9 cellular contexts compared by ENCODE assay signal in genomic region chr14:56474419-56475022, GRCh38.
DNase-seq lines count a peak whose midpoint lies in the region; ATAC-seq, FAIRE-seq and TF ChIP-seq lines count a peak whose summit lies in the region.
"Had no signal": no experiment of that assay in that cellular context is flagged by ENCODE, and none has a peak within 500 bp of the region (broad histone marks: within the 10 kb centered on the region; RNA-seq: fewer than 3 reads in every experiment).

No MANE protein-coding gene starts in this region.

- TF ChIP-seq EP300 in HepG2 (IDR thresholded peaks at IDR 0.05; ENCODE audit: low read depth in 2 of 2, low read length in 2 of 2) (no peak), HepG2 (CRISPR knock-in tag; IDR thresholded peaks at IDR 0.05; ENCODE audit: borderline replicate concordance) (no peak)

- H3K4me1 ChIP-seq in CD4-positive, alpha-beta memory T cell (ENCODE audit: insufficient read depth, low read length), result no peaks in the 10 kb centered on the region
- H3K4me1 ChIP-seq in breast epithelium (no peaks in the 10 kb centered on the region), HepG2 (ENCODE audit: insufficient read depth, low read length) (no peaks in the 10 kb centered on the region)

- no peak overlapping the region for H3K4me3 ChIP-seq in CD4-positive, alpha-beta memory T cell (ENCODE audit: low read length in 2 of 2)
- no peak overlapping the region for H3K4me3 ChIP-seq in H7 (ENCODE audit: insufficient read depth, low read depth, low read length)
- H3K4me3 ChIP-seq in breast epithelium, result no peak overlapping the region
- no peak overlapping the region for H3K4me3 ChIP-seq in HepG2 (replicated peaks in 1 of 3; ENCODE audit: insufficient read depth in 1 of 3, low read depth in 2 of 3, low read length in 3 of 3)

- peak; percentile 66 for FAIRE-seq in HepG2 (lab: Jason Lieb, UNC)

- H3K36me3 ChIP-seq in CD4-positive, alpha-beta memory T cell (ENCODE audit: insufficient read depth, low read length), result no peaks in the 10 kb centered on the region
- no peaks in the 10 kb centered on the region for H3K36me3 ChIP-seq in H7 (replicated peaks; ENCODE audit: control insufficient read depth, insufficient read depth, low read length)
- no peaks in the 10 kb centered on the region for H3K36me3 ChIP-seq in breast epithelium
- H3K36me3 ChIP-seq in HepG2 (replicated peaks in 1 of 2; ENCODE audit: control insufficient read depth in 1 of 2, insufficient read depth in 2 of 2, low read length in 2 of 2), result no peaks in the 10 kb centered on the region

- no peak overlapping the region for H2AFZ ChIP-seq in HepG2 (ENCODE audit: low read length)

- ATAC-seq in HepG2 (no peak; the same call in 2 of the 3 replicates), GM19452 (IDR thresholded peaks at IDR 0.05; ENCODE audit: unreplicated experiment) (no peak), GM18511 (IDR thresholded peaks at IDR 0.05; ENCODE audit: unreplicated experiment) (no peak), HG03095 (IDR thresholded peaks at IDR 0.05; ENCODE audit: unreplicated experiment) (no peak)

- in situ Hi-C loops in HepG2 (cut with HindIII; ENCODE audit: extremely low pct_ligation_motif_present, low pct_unique_long_range_greater_than_20kb), result loop anchor here (10.0 kb wide), 1 partner anchor 1040 kb away; no protein-coding TSS in a partner anchor

- peak; percentile 36; the same call in 1 of the 2 replicates for TF ChIP-seq RAD21 in HepG2 (CRISPR knock-in tag; IDR thresholded peaks at IDR 0.05)

- DNase-seq in CD4-positive, alpha-beta memory T cell, result peak in 4 of 5 donors; percentile 30 to 44 (median 38)
- DNase-seq in H7, result peak; percentile 58
- peak; percentile 19 to 81 for DNase-seq in NCI-H526 (lab: John Stamatoyannopoulos, UW)
- no peak for DNase-seq in breast epithelium (ENCODE audit: low spot score in 2 of 2)
- DNase-seq in HepG2 (ENCODE audit: low spot score), result peak; percentile 16

- no peak overlapping the region for H3K9ac ChIP-seq in HepG2 (ENCODE audit: insufficient read depth, low read depth, low read length)

- no peak overlapping the region for H3K4me3 Mint-ChIP-seq in CD4-positive, alpha-beta memory T cell
- H3K4me3 Mint-ChIP-seq: naive thymus-derived CD8-positive, alpha-beta T cell had no signal

- no peaks in the 10 kb centered on the region for H3K9me3 ChIP-seq in CD4-positive, alpha-beta memory T cell (ENCODE audit: control insufficient read depth in 1 of 2, low read length in 2 of 2)
- H3K9me3 ChIP-seq in breast epithelium (no peaks in the 10 kb centered on the region), HepG2 (ENCODE audit: low read length) (no peaks in the 10 kb centered on the region)

- peaks cover 5 to 7% of the 10 kb centered on the region in 2 donors for H3K27me3 Mint-ChIP-seq in CD4-positive, alpha-beta memory T cell

- no peak overlapping the region for H3K27ac Mint-ChIP-seq in CD4-positive, alpha-beta memory T cell
- H3K27ac Mint-ChIP-seq: naive thymus-derived CD8-positive, alpha-beta T cell had no signal

- H3K9me3 Mint-ChIP-seq in CD4-positive, alpha-beta memory T cell, result no peaks in the 10 kb centered on the region
- H3K9me3 Mint-ChIP-seq: naive thymus-derived CD8-positive, alpha-beta T cell had no signal

- TF ChIP-seq CTCF in breast epithelium (IDR thresholded peaks at IDR 0.05), result peak; percentile 43 to 74 (median 59)
- peak; percentile 78 for TF ChIP-seq CTCF in HepG2 (CRISPR knock-in tag; IDR thresholded peaks at IDR 0.05)

- intact Hi-C loops in CD4-positive, alpha-beta memory T cell (cut with micrococcal nuclease), result loop anchor here (1.0 to 10.0 kb wide), 5 partner anchors 610 to 1261 kb away; no protein-coding TSS in a partner anchor
- intact Hi-C loops in breast epithelium (cut with DNase I; ENCODE audit: low total_unique reads), result no loop called here
- intact Hi-C loops in HepG2 (cut with micrococcal nuclease; ENCODE audit: unreplicated experiment), result loop anchor here (1.0 to 10.0 kb wide), 4 partner anchors 610 to 1036 kb away; no protein-coding TSS in a partner anchor

- H3K27me3 ChIP-seq in CD4-positive, alpha-beta memory T cell (ENCODE audit: insufficient read depth, low read length), result no peaks in the 10 kb centered on the region
- H3K27me3 ChIP-seq in H7 (ENCODE audit: control insufficient read depth, insufficient read depth, low read length) (no peaks in the 10 kb centered on the region), breast epithelium (no peaks in the 10 kb centered on the region), HepG2 (ENCODE audit: control insufficient read depth in 1 of 2, insufficient read depth in 2 of 2, low read length in 2 of 2) (no peaks in the 10 kb centered on the region)

- H3K4me1 Mint-ChIP-seq in CD4-positive, alpha-beta memory T cell, result no peaks in the 10 kb centered on the region
- H3K4me1 Mint-ChIP-seq: naive thymus-derived CD8-positive, alpha-beta T cell had no signal

- TF ChIP-seq POLR2A in breast epithelium (IDR thresholded peaks at IDR 0.05), result no peak
- TF ChIP-seq POLR2A in HepG2 (IDR thresholded peaks at IDR 0.05; ENCODE audit: insufficient read depth in 1 of 2, low read depth in 2 of 2, low read length in 2 of 2), result no peak

- H3K27ac ChIP-seq in CD4-positive, alpha-beta memory T cell (ENCODE audit: low read depth, low read length), result no peak overlapping the region
- H3K27ac ChIP-seq in breast epithelium (no peak overlapping the region), HepG2 (ENCODE audit: extremely low read length, insufficient read depth, low read length) (no peak overlapping the region)

- no peaks in the 10 kb centered on the region for H3K36me3 Mint-ChIP-seq in CD4-positive, alpha-beta memory T cell
- H3K36me3 Mint-ChIP-seq: naive thymus-derived CD8-positive, alpha-beta T cell had no signal

- 11% methylated on average over 8 of the region's 8 CpGs for WGBS in HepG2 (ENCODE audit: low lambda C conversion rate)

- no TSS peak for BruUV-seq in HepG2 (replicated peaks; lab: Mats Ljungman, UMichigan)

- no peak overlapping the region for H3K4me2 ChIP-seq in HepG2 (ENCODE audit: low read depth, low read length)

- CTCF ChIA-PET in CD4-positive, alpha-beta memory T cell (lab: Charles Lee; ENCODE audit: partially characterized antibody), result interaction anchor here (0.7 to 5.6 kb wide), 42 partner anchors 8 to 1229 kb away, joined by 3 to 116 read pairs (median 3); no protein-coding TSS in a partner anchor
- CTCF ChIA-PET in HepG2 (lab: Yijun Ruan, JAX; ENCODE audit: low intra/inter-chr PET ratio, low total read pairs), result interaction anchor here (0.8 to 1.5 kb wide), 2 partner anchors 227 to 743 kb away, joined by 5 read pairs; no protein-coding TSS in a partner anchor

- H3K79me2 ChIP-seq in HepG2 (ENCODE audit: insufficient read depth, low read length), result no peaks in the 10 kb centered on the region

- H4K20me1 ChIP-seq in HepG2 (ENCODE audit: insufficient read depth, low read length), result no peaks in the 10 kb centered on the region

- POLR2A ChIA-PET in CD4-positive, alpha-beta memory T cell (lab: Charles Lee; ENCODE audit: partially characterized antibody), result interaction anchor here (0.8 kb wide), 1 partner anchor 743 kb away, joined by 3 read pairs; no protein-coding TSS in a partner anchor
- POLR2A ChIA-PET in HepG2 (lab: Yijun Ruan, JAX), result no interaction called here

TF ChIP-seq in HepG2, 621 proteins besides CTCF, POLR2A, EP300 and RAD21:
- TF ChIP-seq ZNF367 (CRISPR knock-in tag; IDR thresholded peaks at IDR 0.05; ENCODE audit: borderline replicate concordance) (no peak), SMYD3 (CRISPR knock-in tag; IDR thresholded peaks at IDR 0.05) (no peak), JUND (CRISPR knock-in tag; IDR thresholded peaks at IDR 0.05) (no peak), SMC3 (IDR thresholded peaks at IDR 0.05; ENCODE audit: low read length) (peak; percentile 56; the same call in 1 of the 2 replicates), TP53 (CRISPR knock-in tag; conservative IDR thresholded peaks at IDR 0.05) (no peak), NKX3-1 (CRISPR knock-in tag; IDR thresholded peaks at IDR 0.05) (no peak), STAG1 (CRISPR knock-in tag; IDR thresholded peaks at IDR 0.05) (peak; percentile 77), AKNA (CRISPR knock-in tag; IDR thresholded peaks at IDR 0.05; ENCODE audit: borderline replicate concordance) (no peak), MEIS2 (CRISPR knock-in tag; IDR thresholded peaks at IDR 0.05) (no peak)

Comparison
In these comparisons a context has a peak if more than half of its experiments do, and no peak if none do; other contexts are left out.
1. DNase-seq: peak in CD4-positive, alpha-beta memory T cell (4 of 5), H7 (single experiment), NCI-H526 (2 of 2) and HepG2 (single experiment); none in breast epithelium (0 of 2).